25 cellular contexts compared by ENCODE assay signal in genomic region chr13:85141425-85141824, GRCh38.
"Had no signal": no experiment of that assay in that cellular context is flagged by ENCODE, and none has a peak within 500 bp of the region (broad histone marks: within the 10 kb centered on the region; RNA-seq: fewer than 3 reads in every experiment).

No MANE protein-coding gene starts in this region.

- H3K4me3 Mint-ChIP-seq: mesothelial cell of epicardium; naive B cell; natural killer cell; nephron progenitor cell; stimulated activated naive B cell treated with anti-CD40 and anti-IgM and Interleukin-4, amounts not matched to agents 10 μg/mL and 1 μg/mL and 100 μg/mL, for 72 hours had no signal

- H2AFZ ChIP-seq: parathyroid adenoma had no signal

- H3K27me3 Mint-ChIP-seq: naive B cell; stimulated activated naive B cell treated with anti-CD40 and anti-IgM and Interleukin-4, amounts not matched to agents 10 μg/mL and 1 μg/mL and 100 μg/mL, for 72 hours had no signal

- H3K4me3 ChIP-seq: left ventricle myocardium inferior, lung, psoas muscle, right atrium auricular region, skin epidermis, stomach, testis, thyroid gland, transverse colon, upper lobe of left lung, vagina had no signal

- H3K79me2 ChIP-seq: parathyroid adenoma had no signal

- ATAC-seq: natural killer cell; psoas muscle; sciatic nerve; stimulated activated naive B cell treated with anti-CD40 and anti-IgM and Interleukin-4, amounts not matched to agents 10 μg/mL and 1 μg/mL and 100 μg/mL, for 72 hours; stimulated activated naive CD8-positive, alpha-beta T cell treated with anti-CD3 and anti-CD28 coated beads, Interleukin-15, Interleukin-2, amounts not matched to agents 100 U/mL and 50 U/mL, for 24 hours had no signal

- H3K27ac ChIP-seq: left ventricle myocardium inferior, parathyroid adenoma, psoas muscle, right atrium auricular region, skin epidermis, stomach, testis, thyroid gland, transverse colon, upper lobe of left lung, vagina had no signal

- H3K4me1 Mint-ChIP-seq: naive B cell; natural killer cell; stimulated activated naive B cell treated with anti-CD40 and anti-IgM and Interleukin-4, amounts not matched to agents 10 μg/mL and 1 μg/mL and 100 μg/mL, for 72 hours had no signal

- H3K9me3 ChIP-seq: left ventricle myocardium inferior, psoas muscle, right atrium auricular region, stomach, testis, thyroid gland, transverse colon, upper lobe of left lung, vagina had no signal

- H3K27me3 ChIP-seq: right atrium auricular region, stomach, testis, thyroid gland, transverse colon, upper lobe of left lung, vagina had no signal

- H3K9me3 Mint-ChIP-seq: mesothelial cell of epicardium, nephron progenitor cell had no signal

- H3K36me3 Mint-ChIP-seq: mesothelial cell of epicardium; naive B cell; natural killer cell; stimulated activated naive B cell treated with anti-CD40 and anti-IgM and Interleukin-4, amounts not matched to agents 10 μg/mL and 1 μg/mL and 100 μg/mL, for 72 hours had no signal

- H3K36me3 ChIP-seq: left ventricle myocardium inferior, right atrium auricular region, stomach, thyroid gland, transverse colon, upper lobe of left lung, vagina had no signal

- DNase-seq: islet precursor cell; left ventricle myocardium inferior; naive B cell; natural killer cell; nephron progenitor cell; nucleus accumbens; psoas muscle; stimulated activated CD4-positive, alpha-beta T cell treated with anti-CD3 and anti-CD28 coated beads, Interleukin-12 subunit alpha, Interleukin-12 subunit beta, amount 100 ng/mL, for 4 hours; stimulated activated CD4-positive, alpha-beta T cell treated with anti-CD3 and anti-CD28 coated beads, Interleukin-15, amount 100 ng/mL, for 24 hours; stimulated activated CD4-positive, alpha-beta T cell treated with anti-CD3 and anti-CD28 coated beads, Interleukin-2, amount 100 ng/mL, for 24 hours; stimulated activated CD4-positive, alpha-beta T cell treated with anti-CD3 and anti-CD28 coated beads, Interleukin-4, amount 100 ng/mL, for 1 hour; stimulated activated naive B cell treated with anti-CD40 and anti-IgM and Interleukin-4, amounts not matched to agents 10 μg/mL and 1 μg/mL and 100 μg/mL, for 72 hours; stimulated activated naive CD8-positive, alpha-beta T cell treated with anti-CD3 and anti-CD28 coated beads, Interleukin-15, Interleukin-2, amounts not matched to agents 100 U/mL and 50 U/mL, for 24 hours; stomach; testis; thyroid gland; transverse colon; upper lobe of left lung had no signal

- H3K4me1 ChIP-seq: left ventricle myocardium inferior, parathyroid adenoma, psoas muscle, right atrium auricular region, stomach, testis, thyroid gland, transverse colon, upper lobe of left lung, vagina had no signal

- H3K27ac Mint-ChIP-seq: naive B cell; natural killer cell; nephron progenitor cell; stimulated activated naive B cell treated with anti-CD40 and anti-IgM and Interleukin-4, amounts not matched to agents 10 μg/mL and 1 μg/mL and 100 μg/mL, for 72 hours had no signal
